Comparison of ENCODE assay signal across 8 cellular contexts in the genomic region with DNA sequence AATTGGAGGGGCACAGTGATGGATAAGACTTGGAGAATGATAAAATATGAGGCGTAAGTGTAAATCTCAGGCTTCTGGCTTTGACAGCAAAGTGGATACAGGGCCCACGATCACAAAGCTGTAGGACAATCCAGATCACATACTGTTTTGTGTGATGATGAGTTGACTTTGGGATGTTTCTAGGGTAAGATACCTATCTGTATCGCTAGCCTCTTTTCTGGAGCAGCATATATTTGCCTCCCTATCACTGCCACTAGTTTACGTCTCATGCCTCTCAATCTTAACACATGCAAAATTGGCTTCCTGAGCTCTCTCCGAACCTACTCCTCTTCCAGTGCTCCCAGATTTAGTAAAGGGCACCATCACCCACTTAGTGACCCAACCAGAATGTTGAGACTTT.
"Had no signal": no experiment of that assay in that cellular context is flagged by ENCODE, and none has a peak within 500 bp of the region (broad histone marks: within the 10 kb centered on the region; RNA-seq: fewer than 3 reads in every experiment).

No MANE protein-coding gene starts in this region.

- DNase-seq: GDM1, GF-D8 had no signal

- ATAC-seq: GM12878 had no signal

- FAIRE-seq: G401.6, GM12878, GM12891, GM12892, GM18507, GM19239 had no signal

- H3K4me3 ChIP-seq: GM12878 had no signal
